Comparison of ENCODE assay signal across 17 cellular contexts in genomic region chr1:85484716-85485115, GRCh38. TPM values are rescaled to one million over a fixed set of nuclear protein-coding genes. Genes with fewer than 3 reads are reported as not detected.
DNase-seq lines count a peak whose midpoint lies in the region; ATAC-seq, FAIRE-seq and TF ChIP-seq lines count a peak whose summit lies in the region.
"Had no signal": no experiment of that assay in that cellular context is flagged by ENCODE, and none has a peak within 500 bp of the region (broad histone marks: within the 10 kb centered on the region; RNA-seq: fewer than 3 reads in every experiment).

No MANE protein-coding gene starts in this region.

- H3K79me2 ChIP-seq in mammary epithelial cell (ENCODE audit: insufficient read depth, low read length), result no peaks in the 10 kb centered on the region
- no peaks in the 10 kb centered on the region for H3K79me2 ChIP-seq in K562 (ENCODE audit: control insufficient read depth, insufficient read depth, low read length)

- H3K27ac Mint-ChIP-seq in HFFc6, result no peak overlapping the region; the same call in 1 of the 2 replicates
- H3K27ac Mint-ChIP-seq: B cell; CD4-positive, alpha-beta T cell; GM23338; H9 had no signal

- H3K4me3 Mint-ChIP-seq in HFFc6, result no peak overlapping the region
- H3K4me3 Mint-ChIP-seq: B cell; CD4-positive, alpha-beta T cell; GM23338; H9 had no signal

- TF ChIP-seq POLR2A in breast epithelium (IDR thresholded peaks at IDR 0.05), result no peak
- no peak for TF ChIP-seq POLR2A in K562 (conservative IDR thresholded peaks at IDR 0.05)

- no peak for TF ChIP-seq RAD21 in K562 (CRISPR knock-in tag; conservative IDR thresholded peaks at IDR 0.05 in 1 of 2, IDR thresholded peaks at IDR 0.05 in 1 of 2)

- H3K4me1 ChIP-seq in mammary epithelial cell (ENCODE audit: insufficient read depth, low read length) (no peaks in the 10 kb centered on the region), breast epithelium (no peaks in the 10 kb centered on the region), K562 (replicated peaks in 1 of 2; ENCODE audit: control insufficient read depth in 2 of 2, insufficient read depth in 2 of 2, low read length in 2 of 2) (no peaks in the 10 kb centered on the region), foreskin keratinocyte (peaks cover 13% of the 10 kb centered on the region)

- WGBS in mammary epithelial cell (ENCODE audit: low coverage, missing lambda C conversion rate), result 88% methylated on average over 1 of the region's 1 CpG
- 0% methylated on average over 1 of the region's 1 CpG for WGBS in K562 (ENCODE audit: insufficient coverage, low coverage, missing lambda C conversion rate)

- H3K4me2 ChIP-seq in mammary epithelial cell (ENCODE audit: insufficient read depth, low read depth, low read length) (no peak overlapping the region), K562 (ENCODE audit: insufficient read depth, low read length) (no peak overlapping the region)
- H3K4me2 ChIP-seq: GM23338 had no signal

- CTCF ChIA-PET in mammary epithelial cell (lab: Charles Lee; ENCODE audit: low non-redundant PET) (interaction anchor here (0.5 kb wide), 1 partner anchor 35 kb away, joined by 3 read pairs; no protein-coding TSS in a partner anchor), K562 (lab: Yijun Ruan, JAX; ENCODE audit: low intra/inter-chr PET ratio) (no interaction called here)

- TF ChIP-seq CTCF in mammary epithelial cell (conservative IDR thresholded peaks at IDR 0.05 in 1 of 2, IDR thresholded peaks at IDR 0.05 in 1 of 2; ENCODE audit: extremely low read depth in 1 of 2, insufficient read depth in 1 of 2, low read depth in 1 of 2, low read length in 2 of 2), result no peak
- TF ChIP-seq CTCF in breast epithelium (IDR thresholded peaks at IDR 0.05), result no peak
- no peak for TF ChIP-seq CTCF in K562 (IDR thresholded peaks at IDR 0.05 in 2 of 3, conservative IDR thresholded peaks at IDR 0.05 in 1 of 3; ENCODE audit: insufficient read depth in 2 of 3, low read depth in 1 of 3, low read length in 3 of 3)
- TF ChIP-seq CTCF in foreskin keratinocyte (conservative IDR thresholded peaks at IDR 0.05), result no peak
- no peak for TF ChIP-seq CTCF in HFFc6 (IDR thresholded peaks at IDR 0.05)

- in situ Hi-C loops in mammary epithelial cell (cut with MboI; ENCODE audit: low sequenced_read_pairs in 2 of 2) (loop anchor here (25.0 kb wide), 2 partner anchors 203 to 403 kb away; no protein-coding TSS in a partner anchor), K562 (cut with MboI) (no loop called here)

- BruUV-seq in mammary epithelial cell (replicated peaks; lab: Mats Ljungman, UMichigan), result no TSS peak
- no TSS peak for BruUV-seq in K562 (replicated peaks; lab: Mats Ljungman, UMichigan)

- intact Hi-C loops in mammary epithelial cell (cut with micrococcal nuclease), result no loop called here
- intact Hi-C loops in breast epithelium (cut with DNase I; ENCODE audit: low total_unique reads), result no loop called here
- intact Hi-C loops in K562 (cut with micrococcal nuclease), result no loop called here

- POLR2A ChIA-PET in K562 (lab: Yijun Ruan, JAX), result no interaction called here

- peaks cover 61% of the 10 kb centered on the region for H3K36me3 Mint-ChIP-seq in HFFc6 (ENCODE audit: low read depth)

- H3K36me3 ChIP-seq in mammary epithelial cell (ENCODE audit: insufficient read depth, low read length) (no peaks in the 10 kb centered on the region), breast epithelium (no peaks in the 10 kb centered on the region), K562 (ENCODE audit: control insufficient read depth, insufficient read depth, low read length) (no peaks in the 10 kb centered on the region)

- peaks cover 74% of the 10 kb centered on the region for H3K4me1 Mint-ChIP-seq in HFFc6 (ENCODE audit: low read depth)
- H3K4me1 Mint-ChIP-seq: B cell, GM23338, H9 had no signal

- dilution Hi-C loops in mammary epithelial cell (cut with HindIII; ENCODE audit: low sequenced_read_pairs), result loop anchor here (5.0 kb wide), 1 partner anchor 98 kb away; the partner anchor contains the start of gene CCN1

- H4K20me1 ChIP-seq in mammary epithelial cell (ENCODE audit: insufficient read depth, low read length) (no peaks in the 10 kb centered on the region), K562 (replicated peaks; ENCODE audit: control insufficient read depth, insufficient read depth, low read length) (no peaks in the 10 kb centered on the region)

- no peak overlapping the region for H3K9ac ChIP-seq in mammary epithelial cell (ENCODE audit: insufficient read depth, low read length)
- no peak overlapping the region for H3K9ac ChIP-seq in K562 (ENCODE audit: insufficient read depth in 1 of 2, low read depth in 2 of 2, low read length in 2 of 2)

- no peaks in the 10 kb centered on the region for H3K9me3 Mint-ChIP-seq in HFFc6
- H3K9me3 Mint-ChIP-seq: CD4-positive, alpha-beta T cell; GM23338; H9 had no signal

- H2AFZ ChIP-seq in mammary epithelial cell (ENCODE audit: low read depth, low read length) (no peak overlapping the region), K562 (ENCODE audit: low read depth, low read length) (no peak overlapping the region)
- H2AFZ ChIP-seq: GM23338 had no signal

- H3K9me3 ChIP-seq in mammary epithelial cell (replicated peaks; ENCODE audit: insufficient read depth, low read length) (no peaks in the 10 kb centered on the region), breast epithelium (no peaks in the 10 kb centered on the region), K562 (replicated peaks; ENCODE audit: control insufficient read depth, insufficient read depth, low read depth, low read length) (no peaks in the 10 kb centered on the region)

- no peak for TF ChIP-seq EP300 in K562 (IDR thresholded peaks at IDR 0.05; ENCODE audit: low read length)

- DNase-seq in mammary epithelial cell (peak; percentile 39), breast epithelium (ENCODE audit: low spot score in 2 of 2) (no peak), K562 (ENCODE audit: extremely low read depth in 1 of 4, low spot score in 3 of 4) (no peak), foreskin keratinocyte (peak in 1 of 2 donors; percentile 60), AG20443 (ENCODE audit: low spot score) (no peak), HFFc6 (no peak), pons (ENCODE audit: low spot score) (no peak), frontal cortex (ENCODE audit: low spot score in 2 of 2) (no peak)
- DNase-seq: 8988T; C1 segment of cervical spinal cord; CD4-positive, alpha-beta T cell; DMS79; H9 had no signal

- no peak overlapping the region for H3K4me3 ChIP-seq in mammary epithelial cell (replicated peaks in 1 of 3; ENCODE audit: insufficient read depth in 1 of 3, low read depth in 2 of 3, low read length in 3 of 3)
- H3K4me3 ChIP-seq in breast epithelium, result no peak overlapping the region
- H3K4me3 ChIP-seq in K562, result no peak overlapping the region
- H3K4me3 ChIP-seq: GM12878, GM23338 had no signal

- H3K27ac ChIP-seq in mammary epithelial cell (ENCODE audit: insufficient read depth, low read depth, low read length) (no peak overlapping the region), breast epithelium (no peak overlapping the region), K562 (ENCODE audit: extremely low read depth, low read depth, low read length) (no peak overlapping the region), foreskin keratinocyte (no peak overlapping the region)

- H3K27me3 ChIP-seq in mammary epithelial cell (ENCODE audit: insufficient read depth, low read length) (no peaks in the 10 kb centered on the region), breast epithelium (no peaks in the 10 kb centered on the region), K562 (ENCODE audit: control insufficient read depth in 2 of 2, insufficient read depth in 2 of 2, low read length in 2 of 2) (no peaks in the 10 kb centered on the region), foreskin keratinocyte (no peaks in the 10 kb centered on the region)

- H3K27me3 Mint-ChIP-seq in HFFc6 (ENCODE audit: insufficient read depth), result peaks cover 6% of the 10 kb centered on the region

- no peaks in the 10 kb centered on the region for H3K9me1 ChIP-seq in K562 (ENCODE audit: control insufficient read depth, insufficient read depth, low read length)

- FAIRE-seq in K562 (lab: Jason Lieb, UNC) (peak; percentile 6), frontal cortex (lab: Jason Lieb, UNC) (no peak)
- FAIRE-seq: GM12878, GM18507 had no signal

- ATAC-seq in K562 (no peak), foreskin keratinocyte (peak; percentile 81)
- ATAC-seq: GM12878, GM23338 had no signal

TF ChIP-seq in K562, 482 proteins besides CTCF, POLR2A, EP300 and RAD21 (continues in another document):
- no peak for TF ChIP-seq KLF10 (CRISPR knock-in tag; IDR thresholded peaks at IDR 0.05)
- no peak for TF ChIP-seq PURB (CRISPR knock-in tag; IDR thresholded peaks at IDR 0.05; ENCODE audit: low read depth)
- no peak for TF ChIP-seq MTA3 (IDR thresholded peaks at IDR 0.05; ENCODE audit: borderline replicate concordance)
- TF ChIP-seq KAT7 (CRISPR knock-in tag; IDR thresholded peaks at IDR 0.05; ENCODE audit: borderline replicate concordance), result no peak

RNA-seq across cellular contexts. Expression of gene DDAH1, which starts 19.8 kb away (rescaled TPM):
- total RNA-seq in mammary epithelial cell, result 10 to 100 TPM in 1 of 2 donors, 1 to 10 TPM in 1; 5.1 to 15.8 TPM
- polyA plus RNA-seq in mammary epithelial cell, result 7.6 TPM
- 12.0 TPM for polyA minus RNA-seq in mammary epithelial cell
- total RNA-seq in breast epithelium, result 10 to 100 TPM in 2 of 3 donors, 1 to 10 TPM in 1; 9.3 to 24.3 (median 23.9) TPM
- total RNA-seq in K562 (2011; cell fraction: chromatin; rRNA removed; ENCODE audit: low replicate concordance), result 0.09 and 0.16 TPM in 2 replicates
- 0.13 and 0.17 TPM in 2 replicates for total RNA-seq in K562 (2011; cell fraction: nucleolus; rRNA removed)
- total RNA-seq in K562 (2011; cell fraction: nucleoplasm; rRNA removed), result 0.15 TPM in 2 replicates
- total RNA-seq in K562 (2014; rRNA removed), result 0.08 and 0.18 TPM in 2 replicates
- 0.06 and 0.11 TPM in 2 replicates for total RNA-seq in K562 (2014; rRNA removed; fragmentation: Illumina TruSeq; extraction: Trizol)
- 0.04 and 0.07 TPM in 2 replicates for total RNA-seq in K562 (2015; rRNA removed; fragmentation: Illumina TruSeq; extraction: Trizol)
- total RNA-seq in K562 (2021), result 0.24 and 0.27 TPM in 2 replicates
- polyA plus RNA-seq in K562 (2011; rRNA removed), result 0.13 and 0.19 TPM in 2 replicates
- polyA plus RNA-seq in K562 (2011; cell fraction: cytosol; rRNA removed), result 0.04 TPM in 2 replicates
- polyA plus RNA-seq in K562 (2011; cell fraction: nucleus; rRNA removed), result 0.14 TPM in 1 of 2 replicates, not detected in the other
- polyA plus RNA-seq in K562 (2012), result 0.04 and 0.07 TPM in 2 replicates
- polyA plus RNA-seq in K562 (2014; fragmentation: Illumina TruSeq; extraction: Trizol), result 0.08 and 0.10 TPM in 2 replicates
- polyA plus RNA-seq in K562 (2014; fragmentation: Nextera tagmentation; extraction: Ambion mirVana), result under 1 TPM; 0.04 to 0.10 TPM
- 0.08 TPM in 1 of 2 replicates, not detected in the other for polyA plus RNA-seq in K562 (2014; rRNA removed)
- 0.11 and 0.12 TPM in 2 replicates for polyA minus RNA-seq in K562 (2011; rRNA and poly(A)+ RNA removed)
- polyA minus RNA-seq in K562 (2011; cell fraction: cytosol; rRNA and poly(A)+ RNA removed), result not detected in 2 replicates
- polyA minus RNA-seq in K562 (2011; cell fraction: nucleus; rRNA and poly(A)+ RNA removed), result 0.11 TPM in 1 of 2 replicates, not detected in the other
- total RNA-seq in foreskin keratinocyte, result 10.4 and 14.9 TPM in 2 replicates
- polyA plus RNA-seq in foreskin keratinocyte, result 4.4 and 7.1 TPM in 2 replicates
- total RNA-seq in HFFc6 (2021; fragmentation: NEBNext Ultra II Directional; extraction: Animal tissue kit (Norgen Biotek cat#: 25700)), result 100 to 1,000 TPM; 235 to 320 (median 277) TPM
- 45.2 TPM for total RNA-seq in frontal cortex
- total RNA-seq: B cell; CD4-positive, alpha-beta T cell had no signal
